Comparison of ENCODE assay signal across 9 cellular contexts in the genomic region with DNA sequence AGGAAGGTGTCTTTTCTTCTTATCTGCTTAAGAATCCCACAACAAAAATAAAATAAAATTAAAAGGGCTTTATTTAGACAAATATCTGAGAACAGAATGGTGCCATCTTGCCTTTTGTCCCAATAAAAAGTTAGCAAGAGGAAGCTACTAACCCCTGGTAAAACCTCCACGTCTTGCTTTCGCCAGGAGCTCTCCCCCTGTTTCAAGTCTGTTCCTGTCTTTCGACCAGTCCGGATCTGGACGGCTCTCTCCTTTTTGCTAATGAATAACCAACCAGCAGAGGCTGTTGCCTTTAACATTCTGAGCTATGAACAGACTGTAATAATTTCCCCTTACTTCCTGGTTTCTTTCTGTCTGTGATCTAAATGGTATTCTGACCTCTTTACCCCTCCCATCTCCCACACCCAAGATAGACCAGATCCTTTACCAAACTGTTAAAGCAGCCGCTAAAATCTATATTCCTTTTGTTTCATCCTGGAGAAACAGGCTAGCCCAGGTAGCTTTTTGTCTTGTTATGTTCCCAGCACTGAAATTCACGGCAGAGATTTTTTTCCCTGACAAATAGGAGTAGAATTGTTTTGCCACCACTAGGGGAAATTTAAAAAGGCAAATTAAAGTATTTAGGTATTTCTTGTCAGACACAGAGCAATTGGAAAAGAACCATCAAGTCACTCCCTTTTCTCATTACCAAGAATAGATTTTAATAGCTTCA. TPM values are rescaled to one million over a fixed set of nuclear protein-coding genes. Genes with fewer than 3 reads are reported as not detected.
A peak's percentile ranks its signal among the peaks of the same experiment; 100 is the strongest.
DNase-seq lines count a peak whose midpoint lies in the region; ATAC-seq, FAIRE-seq and TF ChIP-seq lines count a peak whose summit lies in the region.
"Had no signal": no experiment of that assay in that cellular context is flagged by ENCODE, and none has a peak within 500 bp of the region (broad histone marks: within the 10 kb centered on the region; RNA-seq: fewer than 3 reads in every experiment).

A gene with protein sequence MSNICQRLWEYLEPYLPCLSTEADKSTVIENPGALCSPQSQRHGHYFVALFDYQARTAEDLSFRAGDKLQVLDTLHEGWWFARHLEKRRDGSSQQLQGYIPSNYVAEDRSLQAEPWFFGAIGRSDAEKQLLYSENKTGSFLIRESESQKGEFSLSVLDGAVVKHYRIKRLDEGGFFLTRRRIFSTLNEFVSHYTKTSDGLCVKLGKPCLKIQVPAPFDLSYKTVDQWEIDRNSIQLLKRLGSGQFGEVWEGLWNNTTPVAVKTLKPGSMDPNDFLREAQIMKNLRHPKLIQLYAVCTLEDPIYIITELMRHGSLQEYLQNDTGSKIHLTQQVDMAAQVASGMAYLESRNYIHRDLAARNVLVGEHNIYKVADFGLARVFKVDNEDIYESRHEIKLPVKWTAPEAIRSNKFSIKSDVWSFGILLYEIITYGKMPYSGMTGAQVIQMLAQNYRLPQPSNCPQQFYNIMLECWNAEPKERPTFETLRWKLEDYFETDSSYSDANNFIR (minus strand): TSS at position 320 of the 712 bp plus-strand sequence. CDS start 580 bp downstream, outside the sequence.

- H4K8ac ChIP-seq in IMR-90 (ENCODE audit: low read depth in 2 of 2, low read length in 2 of 2): peak within 1 kb of the TSS; percentile 53 to 68

- BruUV-seq in IMR-90 (replicated peaks; lab: Mats Ljungman, UMichigan): no TSS peak

- no peaks in the 10 kb centered on the region for H3K79me1 ChIP-seq in IMR-90 (ENCODE audit: low read depth in 1 of 2, low read length in 2 of 2)

- intact Hi-C loops in IMR-90 (cut with micrococcal nuclease) (no loop called here), breast epithelium (cut with DNase I; ENCODE audit: low total_unique reads) (no loop called here)

- H3K9ac ChIP-seq in IMR-90 (ENCODE audit: low read depth, low read length): no peak within 1 kb of the TSS

- no peak within 1 kb of the TSS for H3K4me3 ChIP-seq in BJ (ENCODE audit: low read depth, low read length)
- H3K4me3 ChIP-seq in IMR-90 (ENCODE audit: insufficient read depth, low read depth, low read length): peak within 1 kb of the TSS; percentile 20; the same call in 1 of the 2 replicates
- peak within 1 kb of the TSS; percentile 39 to 68 (median 56) for H3K4me3 ChIP-seq in breast epithelium

- in situ Hi-C loops in IMR-90 (cut with MboI; ENCODE audit: low sequenced_read_pairs): no loop called here

- H3K4me1 ChIP-seq in IMR-90 (ENCODE audit: control insufficient read depth, insufficient read depth, low read length) (peaks cover 8% of the 10 kb centered on the region), breast epithelium (peaks cover 0 to 5% of the 10 kb centered on the region in 2 donors)

- dilution Hi-C loops in IMR-90 (cut with HindIII; ENCODE audit: low sequenced_read_pairs, unreplicated experiment): no loop called here

- no peaks in the 10 kb centered on the region for H3K4me1 Mint-ChIP-seq in effector memory CD8-positive, alpha-beta T cell (ENCODE audit: low read depth in 2 of 2)

- peak within 1 kb of the TSS; percentile 23 for H2AK9ac ChIP-seq in IMR-90 (replicated peaks; ENCODE audit: low read depth, low read length, poor library complexity)

- H3K27ac Mint-ChIP-seq in effector memory CD8-positive, alpha-beta T cell: no peak within 1 kb of the TSS

- H2AFZ ChIP-seq in IMR-90 (replicated peaks; ENCODE audit: low read length, poor library complexity): peak within 1 kb of the TSS; percentile 69

- no peak for TF ChIP-seq RAD21 in IMR-90 (IDR thresholded peaks at IDR 0.05; ENCODE audit: low read length)

- no peaks in the 10 kb centered on the region for H3K9me3 ChIP-seq in IMR-90 (ENCODE audit: control insufficient read depth, insufficient read depth, low read length)
- no peaks in the 10 kb centered on the region for H3K9me3 ChIP-seq in breast epithelium

- POLR2A ChIA-PET in BJ (lab: Charles Lee): no interaction called here
- POLR2A ChIA-PET in IMR-90 (lab: Charles Lee; ENCODE audit: unreplicated experiment): no interaction called here

- ATAC-seq in IMR-90 (ENCODE audit: low read depth): peak; percentile 62
- no peak for ATAC-seq in HG02678 (IDR thresholded peaks at IDR 0.05; ENCODE audit: unreplicated experiment)
- ATAC-seq in effector memory CD8-positive, alpha-beta T cell (replicated peaks): no peak

- no peaks in the 10 kb centered on the region for H3K36me3 ChIP-seq in BJ (ENCODE audit: control insufficient read depth, insufficient read depth, low read length)
- no peaks in the 10 kb centered on the region for H3K36me3 ChIP-seq in IMR-90 (ENCODE audit: control insufficient read depth, insufficient read depth, low read length)
- no peaks in the 10 kb centered on the region for H3K36me3 ChIP-seq in breast epithelium

- H4K5ac ChIP-seq in IMR-90 (ENCODE audit: low read depth, low read length): peak within 1 kb of the TSS; percentile 72

- peaks cover 0 to 20% of the 10 kb centered on the region in 2 donors for H3K27me3 Mint-ChIP-seq in effector memory CD8-positive, alpha-beta T cell

- H3K4me3 Mint-ChIP-seq in effector memory CD8-positive, alpha-beta T cell: no peak within 1 kb of the TSS

- no peak for FAIRE-seq in H54 (lab: Jason Lieb, UNC)
- FAIRE-seq: endometrium had no signal

- DNase-seq in BJ (ENCODE audit: low read depth) (peak; percentile 3), IMR-90 (peak; percentile 24), breast epithelium (ENCODE audit: low spot score in 2 of 2) (peak in 1 of 2 donors; percentile 41), mucosa of gallbladder (ENCODE audit: low spot score) (peak; percentile 81), T1000 (lab: John Stamatoyannopoulos, UW) (no peak), H54 (ENCODE audit: insufficient read length, low spot score) (no peak)
- no peak for DNase-seq in effector memory CD8-positive, alpha-beta T cell

- no peaks in the 10 kb centered on the region for H3K36me3 Mint-ChIP-seq in effector memory CD8-positive, alpha-beta T cell (ENCODE audit: insufficient read depth)

- peak within 1 kb of the TSS; percentile 4 for H2BK5ac ChIP-seq in IMR-90 (ENCODE audit: low read depth, low read length, poor library complexity, severe bottlenecking)

- H3K27ac ChIP-seq in IMR-90 (ENCODE audit: insufficient read depth, low read length) (no peak within 1 kb of the TSS), breast epithelium (peak within 1 kb of the TSS; percentile 84 to 92)

- H3K4ac ChIP-seq in IMR-90 (ENCODE audit: low read depth, low read length): peak within 1 kb of the TSS; percentile 35; the same call in 1 of the 2 replicates

- H2AK5ac ChIP-seq in IMR-90 (ENCODE audit: low read depth, low read length): no peak within 1 kb of the TSS; the same call in 1 of the 2 replicates

- H3K23ac ChIP-seq in IMR-90 (ENCODE audit: low read depth, low read length): 0 out of 2 replicates have a peak within 1 kb of the TSS, but pooled peaks have one; percentile 7

- no peaks in the 10 kb centered on the region for H3K27me3 ChIP-seq in BJ (ENCODE audit: control insufficient read depth, insufficient read depth, low read length)
- no peaks in the 10 kb centered on the region for H3K27me3 ChIP-seq in IMR-90 (ENCODE audit: control insufficient read depth, insufficient read depth, low read length)
- no peaks in the 10 kb centered on the region for H3K27me3 ChIP-seq in breast epithelium

- TF ChIP-seq POLR2A in IMR-90 (IDR thresholded peaks at IDR 0.05; ENCODE audit: low read depth, low read length): no peak
- TF ChIP-seq POLR2A in breast epithelium (IDR thresholded peaks at IDR 0.05): no peak
- TF ChIP-seq POLR2A in H54 (IDR thresholded peaks at IDR 0.05; ENCODE audit: low read depth, low read length): no peak

- H2BK15ac ChIP-seq in IMR-90 (ENCODE audit: low read depth, low read length): peak within 1 kb of the TSS; percentile 34; the same call in 2 of the 3 replicates

- peak within 1 kb of the TSS; percentile 92 for H3K4me2 ChIP-seq in IMR-90 (ENCODE audit: low read depth, low read length)

- no peak within 1 kb of the TSS for H2BK20ac ChIP-seq in IMR-90 (ENCODE audit: low read depth, low read length)

- H3K9me3 Mint-ChIP-seq in effector memory CD8-positive, alpha-beta T cell: no peaks in the 10 kb centered on the region

- 0 out of 2 replicates have a peak within 1 kb of the TSS, but pooled peaks have one; percentile 27 for H2BK120ac ChIP-seq in IMR-90 (ENCODE audit: low read depth, low read length)

- 0 out of 2 replicates have a peak, but pooled peaks cover 3% of the 10 kb centered on the region for H3K9me1 ChIP-seq in IMR-90 (ENCODE audit: insufficient read depth, low read length)

- no peaks in the 10 kb centered on the region for H4K20me1 ChIP-seq in IMR-90 (ENCODE audit: insufficient read depth, low read length)

- CTCF ChIA-PET in BJ (lab: Yijun Ruan, JAX) (interaction anchor here (0.6 to 2.7 kb wide), 7 partner anchors 9 to 1312 kb away, joined by 3 to 10 read pairs (median 4); no protein-coding TSS in a partner anchor), IMR-90 (lab: Yijun Ruan, JAX) (interaction anchor here (0.7 to 1.5 kb wide), 6 partner anchors 9 to 52 kb away, joined by 3 to 9 read pairs (median 4); no protein-coding TSS in a partner anchor)

- peak within 1 kb of the TSS; percentile 36; the same call in 1 of the 2 replicates for H4K91ac ChIP-seq in IMR-90 (ENCODE audit: insufficient read depth, low read depth, low read length)

- no peak within 1 kb of the TSS for H3K56ac ChIP-seq in IMR-90 (ENCODE audit: extremely low read depth, insufficient read depth, low read length)

- H3K18ac ChIP-seq in IMR-90 (ENCODE audit: low read depth, low read length): peak within 1 kb of the TSS; percentile 84

- TF ChIP-seq CTCF in BJ (IDR thresholded peaks at IDR 0.05; ENCODE audit: insufficient read depth, low read depth, low read length): peak; percentile 13; the same call in 1 of the 2 replicates
- TF ChIP-seq CTCF in IMR-90 (conservative IDR thresholded peaks at IDR 0.05; ENCODE audit: low read depth, low read length): 0 out of 2 replicates have a peak, but pooled peaks have one; percentile 21
- TF ChIP-seq CTCF in breast epithelium (IDR thresholded peaks at IDR 0.05): peak; percentile 43 to 56 (median 49)

- no peak within 1 kb of the TSS for H3K14ac ChIP-seq in IMR-90 (replicated peaks; ENCODE audit: low read depth, low read length)

- 83% methylated on average over 6 of the region's 7 CpGs; no CpG with 5 or more reads in 1 of the 2 experiments for WGBS in IMR-90 (ENCODE audit: extremely low coverage in 2 of 2, insufficient read length in 1 of 2), 2 experiments

TF ChIP-seq in IMR-90, 13 proteins besides CTCF, POLR2A, EP300 and RAD21 (continues in another document):
- TF ChIP-seq RFX5 (IDR thresholded peaks at IDR 0.05; ENCODE audit: low read depth, low read length): no peak
- no peak for TF ChIP-seq SMC3 (IDR thresholded peaks at IDR 0.05; ENCODE audit: low read depth, low read length)
- TF ChIP-seq MAFK (IDR thresholded peaks at IDR 0.05; ENCODE audit: low read depth, low read length): no peak

RNA-seq across cellular contexts. Expression of the gene that starts here (rescaled TPM):
- polyA plus RNA-seq in BJ (2011; rRNA removed) (0.02 and 0.04 TPM in 2 replicates), IMR-90 (2012; rRNA removed) (under 0.01 and 0.02 TPM in 2 replicates)
- polyA minus RNA-seq in BJ (2011; rRNA and poly(A)+ RNA removed): 0.05 TPM in 2 replicates
- total RNA-seq in IMR-90 (2012; rRNA removed) (under 0.01 TPM in 2 replicates), breast epithelium (10 to 100 TPM in 1 of 3 donors, 1 to 10 TPM in 1, under 1 TPM in 1; 0.64 to 10.5 (median 5.9) TPM), mucosa of gallbladder (24.3 TPM)
- 0.01 TPM in 1 of 2 replicates, not detected in the other for polyA plus RNA-seq in IMR-90 (2012; cell fraction: cytosol; rRNA removed)
- 0.02 and 0.09 TPM in 2 replicates for polyA plus RNA-seq in IMR-90 (2012; cell fraction: nucleus; rRNA removed; ENCODE audit: low replicate concordance)

Comparison
In these comparisons a context has a peak if more than half of its experiments do, and no peak if none do; other contexts are left out.
1. Peak in DNase-seq in BJ; RNA of the gene not detected or under 1 TPM.
2. Peak in DNase-seq, ATAC-seq, H3K4me3 ChIP-seq and H3K4me2 ChIP-seq in IMR-90; RNA of the gene not detected or under 1 TPM.